ENCODE assay signal across 12 cellular contexts in the genomic region with DNA sequence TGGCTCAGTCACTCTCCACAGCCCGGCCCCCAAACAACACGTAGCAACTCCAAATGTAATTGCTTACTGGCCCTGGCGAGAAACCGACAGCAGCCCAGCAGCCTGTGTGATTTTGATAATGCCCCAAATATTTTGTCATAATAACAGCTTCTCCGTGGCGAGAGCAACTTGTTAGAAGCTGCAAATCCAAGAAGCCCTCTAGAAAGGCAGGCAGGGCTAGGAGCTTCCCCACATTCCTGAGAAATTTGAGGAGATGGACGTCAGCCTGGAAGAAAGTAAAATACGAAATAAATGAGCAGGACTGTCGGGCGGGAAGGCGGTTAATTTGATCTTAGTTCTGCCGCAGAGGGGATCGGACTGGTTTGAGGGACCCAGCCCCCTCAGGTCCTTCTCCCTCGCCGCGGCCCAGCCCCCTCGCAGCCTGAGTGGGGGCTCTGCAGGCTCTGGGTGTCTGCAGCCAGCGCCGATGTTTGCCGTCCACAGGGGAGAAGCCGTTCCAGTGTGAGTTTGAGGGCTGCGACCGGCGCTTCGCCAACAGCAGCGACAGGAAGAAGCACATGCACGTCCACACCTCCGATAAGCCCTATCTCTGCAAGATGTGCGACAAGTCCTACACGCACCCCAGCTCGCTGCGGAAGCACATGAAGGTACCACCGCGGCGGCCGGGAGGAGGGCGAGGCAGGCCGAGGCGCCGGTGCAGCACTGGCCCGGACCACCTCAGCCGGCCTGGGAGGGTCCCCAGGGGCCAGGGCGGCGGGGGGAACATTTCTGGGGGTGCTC. TPM values are rescaled to one million over a fixed set of nuclear protein-coding genes. Genes with fewer than 3 reads are reported as not detected.
DNase-seq lines count a peak whose midpoint lies in the region; ATAC-seq, FAIRE-seq and TF ChIP-seq lines count a peak whose summit lies in the region.
"Had no signal": no experiment of that assay in that cellular context is flagged by ENCODE, and none has a peak within 500 bp of the region (broad histone marks: within the 10 kb centered on the region; RNA-seq: fewer than 3 reads in every experiment).

No MANE protein-coding gene starts in this region.

- no peak overlapping the region for H3K27ac ChIP-seq in KMS-11
- H3K27ac ChIP-seq in astrocyte (ENCODE audit: low read depth, low read length), result peak overlapping the region; percentile 68
- H3K27ac ChIP-seq in mesodermal cell (ENCODE audit: low read depth, low read length, severe bottlenecking), result peak overlapping the region; percentile 65
- H3K27ac ChIP-seq: 22Rv1 had no signal

- no peaks in the 10 kb centered on the region for H3K36me3 Mint-ChIP-seq in astrocyte (ENCODE audit: low read depth, unreplicated experiment)

- H3K36me3 ChIP-seq in KMS-11 (ENCODE audit: insufficient read depth), result no peaks in the 10 kb centered on the region
- H3K36me3 ChIP-seq in astrocyte (ENCODE audit: insufficient read depth, low read length), result no peaks in the 10 kb centered on the region
- H3K36me3 ChIP-seq in mesodermal cell (ENCODE audit: control insufficient read depth, insufficient read depth, low read length), result no peaks in the 10 kb centered on the region

- WGBS in mesodermal cell (ENCODE audit: insufficient coverage in 2 of 2), 2 experiments, result 1% methylated on average over 32 to 36 of the region's 44 CpGs

- no peak overlapping the region for H3K9ac ChIP-seq in KMS-11
- H3K9ac ChIP-seq in astrocyte (ENCODE audit: low read length), result peak overlapping the region; percentile 87

- no peaks in the 10 kb centered on the region for H4K20me1 ChIP-seq in KMS-11 (ENCODE audit: insufficient read depth)
- peaks cover 25% of the 10 kb centered on the region for H4K20me1 ChIP-seq in astrocyte (ENCODE audit: insufficient read depth, low read length)

- H3K4me2 ChIP-seq in KMS-11, result peak overlapping the region; percentile 38
- peak overlapping the region; percentile 81 for H3K4me2 ChIP-seq in astrocyte (ENCODE audit: low read length)

- H3K27me3 ChIP-seq in KMS-11 (ENCODE audit: insufficient read depth, low read depth) (no peaks in the 10 kb centered on the region), astrocyte (ENCODE audit: insufficient read depth, low read length) (peaks cover 41% of the 10 kb centered on the region)

- peaks cover 4% of the 10 kb centered on the region for H3K4me1 Mint-ChIP-seq in astrocyte (ENCODE audit: low read depth, unreplicated experiment)

- no peak for TF ChIP-seq CTCF in KMS-11 (conservative IDR thresholded peaks at IDR 0.05; ENCODE audit: low read depth, low read length)
- no peak for TF ChIP-seq CTCF in astrocyte (IDR thresholded peaks at IDR 0.05; ENCODE audit: insufficient read depth, low read depth, low read length)

- H3K79me2 ChIP-seq in KMS-11 (ENCODE audit: insufficient read depth, low read depth) (peaks cover 21% of the 10 kb centered on the region), astrocyte (ENCODE audit: insufficient read depth, low read length) (peaks cover 57% of the 10 kb centered on the region)

- DNase-seq in DMS 273 (lab: John Stamatoyannopoulos, UW; ENCODE audit: unreplicated experiment) (peak; percentile 21), DMS 273 treated with DMSO at 0.1 percent for 48 hours (lab: John Stamatoyannopoulos, UW) (no peak), astrocyte (ENCODE audit: low read depth) (no peak), COR-L47 (lab: John Stamatoyannopoulos, UW) (no peak)
- no peak for DNase-seq in stimulated activated CD4-positive, alpha-beta T cell treated with anti-CD3 and anti-CD28 coated beads, Interleukin-4, amount 100 ng/mL, for 24 hours

- ATAC-seq in HG02798 (IDR thresholded peaks at IDR 0.05; ENCODE audit: poor library complexity, unreplicated experiment), result no peak

- H3K4me1 ChIP-seq in KMS-11 (ENCODE audit: low read depth, poor library complexity, severe bottlenecking) (no peaks in the 10 kb centered on the region), astrocyte (ENCODE audit: insufficient read depth, low read length) (peaks cover 10% of the 10 kb centered on the region), mesodermal cell (ENCODE audit: control insufficient read depth, insufficient read depth, low read length, poor library complexity, severe bottlenecking) (peaks cover 14% of the 10 kb centered on the region)

- H3K27me3 Mint-ChIP-seq in astrocyte (ENCODE audit: low read depth, unreplicated experiment), result peaks cover 60% of the 10 kb centered on the region

- H3K9me3 Mint-ChIP-seq in astrocyte (ENCODE audit: unreplicated experiment), result peaks cover 13% of the 10 kb centered on the region

- H3K4me3 Mint-ChIP-seq in astrocyte (ENCODE audit: unreplicated experiment), result peak overlapping the region; percentile 74

- H3K9me3 ChIP-seq in astrocyte (ENCODE audit: insufficient read depth, low read depth, low read length) (no peaks in the 10 kb centered on the region), mesodermal cell (ENCODE audit: control insufficient read depth, low read length) (no peaks in the 10 kb centered on the region)

- H2AFZ ChIP-seq in KMS-11 (ENCODE audit: low read depth), result no peak overlapping the region
- no peak overlapping the region for H2AFZ ChIP-seq in astrocyte (ENCODE audit: low read depth, low read length)

- FAIRE-seq in astrocyte (lab: Jason Lieb, UNC), result no peak

- peak overlapping the region; percentile 78 for H3K27ac Mint-ChIP-seq in astrocyte (ENCODE audit: unreplicated experiment)

- no peak overlapping the region for H3K4me3 ChIP-seq in KMS-11 (IDR thresholded peaks at IDR 0.05; ENCODE audit: insufficient read depth, low read depth, low read length)
- H3K4me3 ChIP-seq in astrocyte (ENCODE audit: insufficient read depth, low read depth, low read length), result peak overlapping the region; percentile 73
- peak overlapping the region; percentile 49 for H3K4me3 ChIP-seq in mesodermal cell (ENCODE audit: extremely low read depth, insufficient read depth, low read length, poor library complexity, severe bottlenecking)

RNA-seq across cellular contexts. Expression of a gene that starts 3.1 kb away (rescaled TPM):
- total RNA-seq in astrocyte, result 0.60 and 1.8 TPM in 2 replicates
- polyA plus RNA-seq in mesodermal cell (2013, experiment 1 of 2), result 22.0 TPM
- polyA plus RNA-seq in mesodermal cell (2013, experiment 2 of 2), result 13.8 TPM
- total RNA-seq: glomerular endothelial cell, LHCN-M2 had no signal

RNA-seq across cellular contexts. Expression of a gene that starts 13.1 kb away (rescaled TPM):
- 0.17 and 0.27 TPM in 2 replicates for total RNA-seq in astrocyte
- 5.5 TPM for polyA plus RNA-seq in mesodermal cell (2013, experiment 1 of 2)
- polyA plus RNA-seq in mesodermal cell (2013, experiment 2 of 2), result 4.1 TPM
- total RNA-seq: glomerular endothelial cell, LHCN-M2 had no signal
- polyA plus RNA-seq: adipose tissue had no signal
